12 cellular contexts compared by ENCODE assay signal in the genomic region with DNA sequence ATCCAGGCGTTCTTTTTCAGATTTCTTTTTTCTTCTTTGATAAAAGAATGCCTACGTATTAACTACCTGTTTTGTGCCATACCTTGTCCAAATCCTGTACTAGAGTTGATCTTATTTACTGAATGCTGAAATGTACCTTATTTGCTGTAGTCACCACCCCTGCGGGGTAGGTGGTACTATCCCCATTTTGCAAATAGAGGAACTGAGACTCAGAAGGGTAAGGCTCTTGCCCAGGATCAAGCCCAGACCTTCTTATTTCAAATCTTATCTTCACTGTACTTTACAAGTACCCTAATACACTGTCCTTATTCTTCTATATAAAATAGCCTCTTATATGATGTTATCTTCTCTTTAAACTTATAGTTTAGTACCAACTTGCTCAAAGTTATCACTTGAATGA.
DNase-seq lines count a peak whose midpoint lies in the region; ATAC-seq and TF ChIP-seq lines count a peak whose summit lies in the region.
"Had no signal": no experiment of that assay in that cellular context is flagged by ENCODE, and none has a peak within 500 bp of the region (broad histone marks: within the 10 kb centered on the region; RNA-seq: fewer than 3 reads in every experiment).

No MANE protein-coding gene starts in this region.

- no peaks in the 10 kb centered on the region for H3K27me3 Mint-ChIP-seq in endodermal cell (ENCODE audit: insufficient read depth)
- H3K27me3 Mint-ChIP-seq: activated CD4-positive, alpha-beta memory T cell treated with anti-CD3 and anti-CD28 coated beads, Interleukin-2, amount 10 ng/mL, durations not matched to agents 7 days and 5 days had no signal

- H3K9me3 Mint-ChIP-seq in endodermal cell = no peaks in the 10 kb centered on the region

- peaks cover 6% of the 10 kb centered on the region for H3K36me3 Mint-ChIP-seq in endodermal cell (ENCODE audit: low read depth)

- peaks cover 8% of the 10 kb centered on the region for H3K4me1 ChIP-seq in endodermal cell (ENCODE audit: control insufficient read depth, insufficient read depth, low read length)

- H3K4me3 ChIP-seq in endodermal cell (ENCODE audit: low read length) = no peak overlapping the region
- H3K4me3 ChIP-seq: right atrium auricular region had no signal

- H3K4me3 Mint-ChIP-seq in endodermal cell = no peak overlapping the region
- H3K4me3 Mint-ChIP-seq: activated CD4-positive, alpha-beta memory T cell treated with anti-CD3 and anti-CD28 coated beads, Interleukin-2, amount 10 ng/mL, durations not matched to agents 7 days and 5 days had no signal

- 82% methylated on average over 3 of the region's 3 CpGs; no CpG with 5 or more reads in 1 of the 2 experiments for WGBS in endodermal cell (ENCODE audit: insufficient coverage in 1 of 2, insufficient read length in 1 of 2), 2 experiments

- ATAC-seq in GM18520 (IDR thresholded peaks at IDR 0.05; ENCODE audit: unreplicated experiment) (peak; percentile 86), GM21619 (IDR thresholded peaks at IDR 0.05; ENCODE audit: unreplicated experiment) (peak; percentile 63), HG03159 (IDR thresholded peaks at IDR 0.05; ENCODE audit: unreplicated experiment) (peak; percentile 82)

- H3K4me1 Mint-ChIP-seq in endodermal cell = peaks cover 25% of the 10 kb centered on the region

- H3K27ac Mint-ChIP-seq in endodermal cell = no peak overlapping the region
- H3K27ac Mint-ChIP-seq: activated CD4-positive, alpha-beta memory T cell treated with anti-CD3 and anti-CD28 coated beads, Interleukin-2, amount 10 ng/mL, durations not matched to agents 7 days and 5 days had no signal

- no peaks in the 10 kb centered on the region for H3K9me3 ChIP-seq in endodermal cell (ENCODE audit: control insufficient read depth, low read length)
- H3K9me3 ChIP-seq: right atrium auricular region had no signal

- DNase-seq in endodermal cell = peak; percentile 4
- no peak for DNase-seq in A172 (ENCODE audit: low spot score)
- DNase-seq in T-helper 2 cell = no peak
- no peak for DNase-seq in central memory CD4-positive, alpha-beta T cell
- DNase-seq in middle frontal gyrus (ENCODE audit: extremely low spot score, low spot score) = no peak
- DNase-seq: activated CD4-positive, alpha-beta memory T cell treated with anti-CD3 and anti-CD28 coated beads, Interleukin-2, amount 10 ng/mL, durations not matched to agents 7 days and 5 days; NCI-H1105 treated with DMSO at 0.1 percent for 48 hours had no signal

- H3K36me3 ChIP-seq in endodermal cell (ENCODE audit: control insufficient read depth, insufficient read depth, low read length) = no peaks in the 10 kb centered on the region
- H3K36me3 ChIP-seq: right atrium auricular region had no signal

- H3K27me3 ChIP-seq in endodermal cell (ENCODE audit: control insufficient read depth, insufficient read depth, low read length, poor library complexity, severe bottlenecking) = no peaks in the 10 kb centered on the region
- H3K27me3 ChIP-seq: right atrium auricular region had no signal

- H3K27ac ChIP-seq in endodermal cell (ENCODE audit: low read depth, low read length) = peak overlapping the region; percentile 47
- H3K27ac ChIP-seq: right atrium auricular region, RWPE1 had no signal

- H3K9ac ChIP-seq in endodermal cell (ENCODE audit: extremely low read depth, low read length, poor library complexity, severe bottlenecking) = no peak overlapping the region

- no peak for TF ChIP-seq CTCF in endodermal cell (conservative IDR thresholded peaks at IDR 0.05)
